1 cellular context compared by ENCODE assay signal in genomic region chr9:120767451-120767850, GRCh38.
TF ChIP-seq lines count a peak whose summit lies in the region.

No MANE protein-coding gene starts in this region.

TF ChIP-seq in GM12891, 5 proteins besides CTCF, POLR2A, EP300 and RAD21:
- no peak for TF ChIP-seq TAF1 (IDR thresholded peaks at IDR 0.05; ENCODE audit: low read depth, low read length)
